Comparison of ENCODE assay signal across 20 cellular contexts in the genomic region with DNA sequence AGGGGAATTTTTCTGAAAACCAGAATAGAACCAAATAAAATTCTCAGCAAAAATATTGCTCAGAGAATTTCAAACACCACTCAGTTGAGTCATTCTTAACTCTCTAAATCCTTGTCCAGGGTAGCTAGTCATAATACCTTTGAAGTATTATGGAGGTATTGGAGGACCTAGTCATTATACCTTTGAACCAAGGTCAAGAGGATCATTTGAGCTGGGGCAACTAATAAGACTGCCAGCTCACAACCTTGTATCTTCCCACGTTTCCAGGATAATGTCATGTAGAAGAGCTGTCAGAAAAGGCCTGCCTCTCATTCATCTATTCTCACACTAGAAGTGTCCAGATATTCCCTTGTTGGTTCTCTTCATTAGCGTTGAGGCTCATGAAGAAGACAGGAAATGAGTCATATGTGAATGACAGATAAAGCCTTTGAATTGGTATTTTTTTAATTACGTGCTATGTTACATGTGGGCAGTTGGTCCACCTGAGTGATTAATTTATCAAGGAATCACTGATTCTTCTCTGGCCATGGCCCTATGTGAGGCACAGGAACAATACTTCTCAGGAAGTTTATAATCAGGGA.
"Had no signal": no experiment of that assay in that cellular context is flagged by ENCODE, and none has a peak within 500 bp of the region (broad histone marks: within the 10 kb centered on the region; RNA-seq: fewer than 3 reads in every experiment).

No MANE protein-coding gene starts in this region.

- H3K4me3 ChIP-seq: mucosa of descending colon, pancreas, psoas muscle, thyroid gland, upper lobe of right lung had no signal

- DNase-seq: activated CD4-positive, alpha-beta memory T cell treated with anti-CD3 and anti-CD28 coated beads for 36 hours; activated CD4-positive, alpha-beta T cell treated with anti-CD3 and anti-CD28 coated beads for 48 hours; activated effector memory CD4-positive, alpha-beta T cell treated with anti-CD3 and anti-CD28 coated beads, Interleukin-2, amount 50 U/mL, for 16 hours; activated naive CD4-positive, alpha-beta T cell treated with anti-CD3 and anti-CD28 coated beads, Interleukin-2, amount 10 ng/mL, durations not matched to agents 7 days and 5 days; activated T-cell treated with anti-CD3 and anti-CD28 coated beads, Interleukin-2, amount 50 U/mL, for 72 hours; amygdala; effector CD4-positive, alpha-beta T cell; left colon; mesendoderm; mucosa of descending colon; nephron progenitor cell; pancreas; psoas muscle; right cardiac atrium; stimulated activated CD4-positive, alpha-beta T cell treated with anti-CD3 and anti-CD28 coated beads, Interleukin-12 subunit alpha, Interleukin-12 subunit beta, amount 100 ng/mL, for 4 hours; stimulated activated CD4-positive, alpha-beta T cell treated with anti-CD3 and anti-CD28 coated beads, Interleukin-4, amount 100 ng/mL, for 4 hours; substantia nigra; T-helper 17 cell; thyroid gland; upper lobe of right lung had no signal

- ATAC-seq: activated T-cell treated with anti-CD3 and anti-CD28 coated beads, Interleukin-2, amount 50 U/mL, for 72 hours; left colon; mucosa of descending colon; pancreas; psoas muscle; right cardiac atrium; T-helper 17 cell; upper lobe of right lung had no signal
